ENCODE assay signal across 25 cellular contexts in the genomic region with DNA sequence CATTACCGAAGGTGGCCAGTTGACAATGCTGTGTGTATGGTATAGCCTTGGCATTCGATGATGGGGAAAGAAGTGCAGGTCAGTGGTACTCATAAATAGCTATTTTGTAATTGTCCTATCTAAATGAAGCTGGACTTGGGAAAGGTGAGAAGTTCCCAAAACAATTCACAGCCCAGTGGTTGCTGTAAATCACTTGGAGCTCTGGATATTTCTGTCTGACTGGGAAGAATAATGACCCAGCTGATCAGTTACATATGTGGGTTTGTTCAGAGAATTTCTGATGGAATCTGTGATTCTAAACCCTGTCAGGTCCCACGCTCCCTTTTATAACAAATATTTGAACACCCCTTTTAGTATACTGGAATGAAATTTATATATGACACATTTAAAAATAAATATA.
"Had no signal": no experiment of that assay in that cellular context is flagged by ENCODE, and none has a peak within 500 bp of the region (broad histone marks: within the 10 kb centered on the region; RNA-seq: fewer than 3 reads in every experiment).

No MANE protein-coding gene starts in this region.

- H3K36me3 Mint-ChIP-seq: activated CD8-positive, alpha-beta memory T cell treated with anti-CD3 and anti-CD28 coated beads, Interleukin-2, amount 10 ng/mL, durations not matched to agents 7 days and 5 days; activated naive CD4-positive, alpha-beta T cell treated with anti-CD3 and anti-CD28 coated beads, Interleukin-2, amount 50 U/mL, for 24 hours had no signal

- H3K4me1 ChIP-seq: Peyer's patch had no signal

- H3K27me3 ChIP-seq: brain microvascular endothelial cell, Peyer's patch, SJCRH30 had no signal

- H3K27ac ChIP-seq: brain microvascular endothelial cell, Peyer's patch, RWPE1, SJCRH30 had no signal

- H3K4me3 ChIP-seq: Peyer's patch, SJCRH30 had no signal

- H3K36me3 ChIP-seq: brain microvascular endothelial cell, Peyer's patch, SJCRH30 had no signal

- H3K27ac Mint-ChIP-seq: activated CD4-positive, alpha-beta T cell treated with anti-CD3 and anti-CD28 coated beads, Interleukin-2, amount 10 ng/mL, durations not matched to agents 24 days and 14 days; activated CD8-positive, alpha-beta memory T cell treated with anti-CD3 and anti-CD28 coated beads, Interleukin-2, amount 10 ng/mL, durations not matched to agents 7 days and 5 days; activated naive CD4-positive, alpha-beta T cell treated with anti-CD3 and anti-CD28 coated beads, Interleukin-2, amount 50 U/mL, for 24 hours; activated T-cell treated with anti-CD3 and anti-CD28 coated beads, Interleukin-2, amount 50 U/mL, for 24 hours; activated T-helper 1 cell treated with anti-CD3 and anti-CD28 coated beads, Interleukin-12 subunit alpha, Interleukin-12 subunit beta, Interleukin-2, Interleukin-4 antibody, amounts not matched to agents 30 ng/mL and 10 ng/mL and 1 ng/mL, durations not matched to agents 14 hours and 24 hours and 36 hours; T-helper 1 cell treated with Interleukin-12 subunit alpha and Interleukin-12 subunit beta and Interleukin-4 antibody, amounts not matched to agents 30 μg/mL and 1 μg/mL, for 36 hours; WTC11 had no signal

- DNase-seq: activated CD4-positive, alpha-beta T cell treated with anti-CD3 and anti-CD28 coated beads, Interleukin-2, amount 10 ng/mL, durations not matched to agents 24 days and 14 days; activated CD4-positive, alpha-beta T cell treated with anti-CD3 and anti-CD28 coated beads, Interleukin-2, amount 50 U/mL, for 48 hours; activated CD4-positive, CD25-positive, alpha-beta regulatory T cell treated with anti-CD3 and anti-CD28 coated beads, Interleukin-2, amount 50 U/mL, for 72 hours; activated CD8-positive, alpha-beta memory T cell treated with anti-CD3 and anti-CD28 coated beads, Interleukin-2, amount 10 ng/mL, durations not matched to agents 7 days and 5 days; activated effector memory CD4-positive, alpha-beta T cell treated with Interleukin-2 at 50 U/mL for 16 hours; activated naive CD4-positive, alpha-beta T cell; activated T-cell treated with anti-CD3 and anti-CD28 coated beads, Interleukin-2, amount 50 U/mL, for 24 hours; amniotic stem cell; brain microvascular endothelial cell; cerebellar nuclear complex; KBM-7; NCI-H1048; NCI-H146; NCI-H187 treated with DMSO at 0.1 percent for 48 hours; NCI-H2081 treated with DMSO at 0.1 percent for 48 hours; NCI-H2227 treated with DMSO at 0.1 percent for 48 hours; NCI-H526; Peyer's patch; Right ventricle myocardium superior; SJCRH30 had no signal

- H3K4me3 Mint-ChIP-seq: activated CD4-positive, alpha-beta T cell treated with anti-CD3 and anti-CD28 coated beads, Interleukin-2, amount 10 ng/mL, durations not matched to agents 24 days and 14 days; activated CD8-positive, alpha-beta memory T cell treated with anti-CD3 and anti-CD28 coated beads, Interleukin-2, amount 10 ng/mL, durations not matched to agents 7 days and 5 days; activated naive CD4-positive, alpha-beta T cell treated with anti-CD3 and anti-CD28 coated beads, Interleukin-2, amount 50 U/mL, for 24 hours; activated T-cell treated with anti-CD3 and anti-CD28 coated beads, Interleukin-2, amount 50 U/mL, for 24 hours; activated T-helper 1 cell treated with anti-CD3 and anti-CD28 coated beads, Interleukin-12 subunit alpha, Interleukin-12 subunit beta, Interleukin-2, Interleukin-4 antibody, amounts not matched to agents 30 ng/mL and 10 ng/mL and 1 ng/mL, durations not matched to agents 14 hours and 24 hours and 36 hours; T-helper 1 cell treated with Interleukin-12 subunit alpha and Interleukin-12 subunit beta and Interleukin-4 antibody, amounts not matched to agents 30 μg/mL and 1 μg/mL, for 36 hours; WTC11 had no signal

- H3K9me3 Mint-ChIP-seq: activated naive CD4-positive, alpha-beta T cell treated with anti-CD3 and anti-CD28 coated beads, Interleukin-2, amount 50 U/mL, for 24 hours had no signal

- H3K9me3 ChIP-seq: Peyer's patch had no signal

- H3K4me1 Mint-ChIP-seq: activated CD4-positive, alpha-beta T cell treated with anti-CD3 and anti-CD28 coated beads, Interleukin-2, amount 10 ng/mL, durations not matched to agents 24 days and 14 days; activated CD8-positive, alpha-beta memory T cell treated with anti-CD3 and anti-CD28 coated beads, Interleukin-2, amount 10 ng/mL, durations not matched to agents 7 days and 5 days had no signal
